In genomic region chr16:10418204-10418603, GRCh38 we compare ENCODE assay signal across 7 cellular contexts. TPM values are rescaled to one million over a fixed set of nuclear protein-coding genes. Genes with fewer than 3 reads are reported as not detected.
DNase-seq lines count a peak whose midpoint lies in the region; ATAC-seq, FAIRE-seq and TF ChIP-seq lines count a peak whose summit lies in the region.
"Not testable (repeated sequence)": the region's sequence is repeated elsewhere in the genome, so short reads cannot be mapped to it uniquely, and the experiment has no call there.
"Had no signal": no experiment of that assay in that cellular context is flagged by ENCODE, and none has a peak within 500 bp of the region (broad histone marks: within the 10 kb centered on the region; RNA-seq: fewer than 3 reads in every experiment).

No MANE protein-coding gene starts in this region.

- not testable (repeated sequence) for H3K27ac ChIP-seq in BLaER1; GM12878 (ENCODE audit: control insufficient read depth, insufficient read depth); coronary artery; HepG2 (ENCODE audit: extremely low read length, insufficient read depth, low read length)

- H3K4me1 ChIP-seq in BLaER1; GM12878 (ENCODE audit: control insufficient read depth, insufficient read depth, low read length); HepG2 (ENCODE audit: insufficient read depth, low read length): not testable (repeated sequence)

- not testable (repeated sequence) for H4K20me1 ChIP-seq in BLaER1; GM12878 (ENCODE audit: control insufficient read depth, insufficient read depth); HepG2 (ENCODE audit: insufficient read depth, low read length)

- H3K9me3 ChIP-seq in BLaER1, result peaks cover 79% of the 10 kb centered on the region
- peaks cover 17% of the 10 kb centered on the region for H3K9me3 ChIP-seq in GM12878 (replicated peaks; ENCODE audit: control insufficient read depth, insufficient read depth, low read length)
- peaks cover 39% of the 10 kb centered on the region for H3K9me3 ChIP-seq in HepG2 (ENCODE audit: low read length)

- TF ChIP-seq CTCF in NB4 (IDR thresholded peaks at IDR 0.05; ENCODE audit: low read depth, low read length); GM12878 (IDR thresholded peaks at IDR 0.05 in 2 of 3, conservative IDR thresholded peaks at IDR 0.05 in 1 of 3; ENCODE audit: control insufficient read depth in 2 of 3, extremely low read depth in 1 of 3, insufficient read depth in 1 of 3, low read depth in 3 of 3, low read length in 3 of 3); coronary artery (IDR thresholded peaks at IDR 0.05); HepG2 (CRISPR knock-in tag; IDR thresholded peaks at IDR 0.05): not testable (repeated sequence)

- POLR2A ChIA-PET in GM12878 (lab: Charles Lee), result interaction anchor here (0.6 kb wide), 1 partner anchor 96 kb away, joined by 3 read pairs; no protein-coding TSS in a partner anchor
- POLR2A ChIA-PET in HepG2 (lab: Yijun Ruan, JAX), result not testable (repeated sequence)

- intact Hi-C loops in GM12878 (cut with micrococcal nuclease; ENCODE audit: unreplicated experiment); HepG2 (cut with micrococcal nuclease; ENCODE audit: unreplicated experiment): not testable (repeated sequence)

- H3K4me3 ChIP-seq in BLaER1, result peak overlapping the region; percentile 49
- H3K4me3 ChIP-seq in NB4 (ENCODE audit: low read depth, low read length); GM12878; HepG2 (replicated peaks in 1 of 3; ENCODE audit: insufficient read depth in 1 of 3, low read depth in 2 of 3, low read length in 3 of 3): not testable (repeated sequence)
- H3K4me3 ChIP-seq in coronary artery, result peak overlapping the region; percentile 3

- H3K79me2 ChIP-seq in GM12878 (ENCODE audit: control insufficient read depth, insufficient read depth, low read length), result not testable (repeated sequence)
- H3K79me2 ChIP-seq in HepG2 (ENCODE audit: insufficient read depth, low read length), result peaks cover 35% of the 10 kb centered on the region

- TF ChIP-seq EP300 in GM12878 (IDR thresholded peaks at IDR 0.05; ENCODE audit: borderline replicate concordance in 1 of 2, control insufficient read depth in 1 of 2, low read depth in 2 of 2, low read length in 2 of 2); HepG2 (IDR thresholded peaks at IDR 0.05; ENCODE audit: low read depth in 2 of 2, low read length in 2 of 2); HepG2 (CRISPR knock-in tag; IDR thresholded peaks at IDR 0.05; ENCODE audit: borderline replicate concordance): not testable (repeated sequence)

- not testable (repeated sequence) for FAIRE-seq in GM12878 (lab: Jason Lieb, UNC); HepG2 (lab: Jason Lieb, UNC)

- not testable (repeated sequence) for TF ChIP-seq POLR2A in NB4 (IDR thresholded peaks at IDR 0.05; ENCODE audit: extremely low read depth, insufficient read length); GM12878 (IDR thresholded peaks at IDR 0.05; ENCODE audit: low read depth, low read length); HepG2 (IDR thresholded peaks at IDR 0.05; ENCODE audit: insufficient read depth in 1 of 2, low read depth in 2 of 2, low read length in 2 of 2)

- RAD21 ChIA-PET in GM12878 (lab: Charles Lee; ENCODE audit: unreplicated experiment), result not testable (repeated sequence)

- H3K27me3 ChIP-seq in BLaER1; GM12878 (replicated peaks in 1 of 2; ENCODE audit: control insufficient read depth in 2 of 2, insufficient read depth in 2 of 2, low read length in 1 of 2); HepG2 (ENCODE audit: control insufficient read depth in 1 of 2, insufficient read depth in 2 of 2, low read length in 2 of 2): not testable (repeated sequence)

- in situ Hi-C loops in Caki2 (cut with HindIII; ENCODE audit: low pct_unique_long_range_greater_than_20kb, low sequenced_read_pairs); GM12878 (cut with MboI); HepG2 (cut with HindIII; ENCODE audit: extremely low pct_ligation_motif_present, low pct_unique_long_range_greater_than_20kb): not testable (repeated sequence)

- not testable (repeated sequence) for H3K9ac ChIP-seq in BLaER1; GM12878 (ENCODE audit: control insufficient read depth, insufficient read depth, low read length); HepG2 (ENCODE audit: insufficient read depth, low read depth, low read length)

- CTCF ChIA-PET in GM12878 (lab: Yijun Ruan, JAX); HepG2 (lab: Yijun Ruan, JAX; ENCODE audit: low intra/inter-chr PET ratio, low total read pairs): not testable (repeated sequence)

- H2AFZ ChIP-seq in GM12878 (ENCODE audit: control insufficient read depth, low read depth, low read length); HepG2 (ENCODE audit: low read length): not testable (repeated sequence)

- not testable (repeated sequence) for H3K4me2 ChIP-seq in BLaER1; GM12878 (ENCODE audit: control insufficient read depth, insufficient read depth); HepG2 (ENCODE audit: low read depth, low read length)

- not testable (repeated sequence) for BruUV-seq in GM12878 (replicated peaks; lab: Mats Ljungman, UMichigan); HepG2 (replicated peaks; lab: Mats Ljungman, UMichigan)

- SMC1A ChIA-PET in GM12878 (lab: Charles Lee; ENCODE audit: uncharacterized antibody, unreplicated experiment), result not testable (repeated sequence)

- DNase-seq in Caki2 (ENCODE audit: low read depth) (peak; percentile 7), NB4 (ENCODE audit: low read depth) (peak; percentile 3)
- DNase-seq in GM12878 (ENCODE audit: low read depth, low spot score); coronary artery (ENCODE audit: low spot score); HepG2 (ENCODE audit: low spot score): not testable (repeated sequence)

- 100% methylated on average over 6 of the region's 6 CpGs for WGBS in GM12878 (ENCODE audit: insufficient coverage, insufficient replicate concordance, low lambda C conversion rate, missing lambda C conversion rate)
- WGBS in HepG2 (ENCODE audit: low lambda C conversion rate), result 97% methylated on average over 6 of the region's 6 CpGs

- peaks cover 95% of the 10 kb centered on the region for H3K36me3 ChIP-seq in BLaER1
- H3K36me3 ChIP-seq in GM12878 (ENCODE audit: control insufficient read depth in 2 of 2, insufficient read depth in 2 of 2, low read length in 1 of 2), result not testable (repeated sequence)
- H3K36me3 ChIP-seq in HepG2 (replicated peaks in 1 of 2; ENCODE audit: control insufficient read depth in 1 of 2, insufficient read depth in 2 of 2, low read length in 2 of 2), result peaks cover 9 to 52% of the 10 kb centered on the region in 2 experiments; a peak in 4 of 5 replicates

- TF ChIP-seq RAD21 in GM12878 (IDR thresholded peaks at IDR 0.05; ENCODE audit: insufficient read depth, low read depth, low read length); HepG2 (CRISPR knock-in tag; IDR thresholded peaks at IDR 0.05): not testable (repeated sequence)

- ATAC-seq in GM12878, HepG2: not testable (repeated sequence)

RNA-seq across cellular contexts. Expression of gene ATF7IP2, which starts 32.3 kb away (rescaled TPM):
- total RNA-seq in Caki2 (2014; rRNA removed; shearing (Covaris generic); ENCODE audit: low replicate concordance), result 9.3 and 12.9 TPM in 2 replicates
- total RNA-seq in GM12878 (2013; cell fraction: nucleolus; rRNA removed), result 162 and 180 TPM in 2 replicates
- 31.6 and 41.5 TPM in 2 replicates for total RNA-seq in GM12878 (2014; rRNA removed)
- total RNA-seq in GM12878 (2014; rRNA removed; fragmentation: Illumina TruSeq; extraction: Trizol), result 31.4 and 32.7 TPM in 2 replicates
- 24.4 and 24.6 TPM in 2 replicates for total RNA-seq in GM12878 (2021)
- polyA plus RNA-seq in GM12878 (2011; ENCODE audit: low read depth), result 94.0 TPM
- 82.1 and 120 TPM in 2 replicates for polyA plus RNA-seq in GM12878 (2011; rRNA removed)
- 34.1 and 41.8 TPM in 2 replicates for polyA plus RNA-seq in GM12878 (2011; cell fraction: cytosol; rRNA removed)
- 80.6 and 81.9 TPM in 2 replicates for polyA plus RNA-seq in GM12878 (2011; cell fraction: nucleus; rRNA removed)
- polyA plus RNA-seq in GM12878 (2012), result 22.8 and 56.1 TPM in 2 replicates
- polyA plus RNA-seq in GM12878 (2014; fragmentation: Illumina TruSeq; extraction: Trizol), result 35.5 and 44.2 TPM in 2 replicates
- polyA plus RNA-seq in GM12878 (2014; fragmentation: Nextera tagmentation; extraction: Ambion mirVana), result 10 to 100 TPM; 67.9 to 75.2 TPM
- 36.3 and 46.7 TPM in 2 replicates for polyA plus RNA-seq in GM12878 (2014; rRNA removed)
- 10 to 100 TPM; 57.1 to 58.3 TPM for polyA plus RNA-seq in GM12878 (2016; fragmentation: Nextera tagmentation; extraction: Ambion mirVana)
- polyA minus RNA-seq in GM12878 (2011; rRNA and poly(A)+ RNA removed), result 66.5 and 116 TPM in 2 replicates
- 7.8 and 8.3 TPM in 2 replicates for polyA minus RNA-seq in GM12878 (2011; cell fraction: cytosol; rRNA and poly(A)+ RNA removed)
- 38.7 and 69.5 TPM in 2 replicates for polyA minus RNA-seq in GM12878 (2011; cell fraction: nucleus; rRNA and poly(A)+ RNA removed)
- 98.1 and 117 TPM in 2 replicates for total RNA-seq in HepG2 (2016; rRNA removed; fragmentation: Illumina TruSeq; extraction: Trizol)
- total RNA-seq in HepG2 (2016; cell fraction: cytosol; rRNA removed; fragmentation: Illumina TruSeq; extraction: Trizol; ENCODE audit: low read depth), result 101 and 109 TPM in 2 replicates
- total RNA-seq in HepG2 (2016; cell fraction: insoluble cytoplasmic fraction; rRNA removed; fragmentation: Illumina TruSeq; extraction: Trizol), result 106 and 115 TPM in 2 replicates
- total RNA-seq in HepG2 (2016; cell fraction: membrane; rRNA removed; fragmentation: Illumina TruSeq; extraction: Trizol), result 107 and 129 TPM in 2 replicates
- total RNA-seq in HepG2 (2016; cell fraction: nucleus; rRNA removed; fragmentation: Illumina TruSeq; extraction: Trizol), result 161 and 171 TPM in 2 replicates
- polyA plus RNA-seq in HepG2 (2011; rRNA removed), result 128 and 217 TPM in 2 replicates
- 62.4 and 72.6 TPM in 2 replicates for polyA plus RNA-seq in HepG2 (2011; cell fraction: cytosol; rRNA removed)
- polyA plus RNA-seq in HepG2 (2011; cell fraction: nucleus; rRNA removed), result 208 and 219 TPM in 2 replicates
- 35.1 and 53.6 TPM in 2 replicates for polyA plus RNA-seq in HepG2 (2012)
- polyA plus RNA-seq in HepG2 (2016; cell fraction: cytosol; fragmentation: Illumina TruSeq; extraction: Trizol; ENCODE audit: low read depth), result 30.6 and 34.0 TPM in 2 replicates
- polyA plus RNA-seq in HepG2 (2016; cell fraction: insoluble cytoplasmic fraction; fragmentation: Illumina TruSeq; extraction: Trizol; ENCODE audit: low read depth), result 100 and 111 TPM in 2 replicates
- polyA plus RNA-seq in HepG2 (2016; cell fraction: membrane; fragmentation: Illumina TruSeq; extraction: Trizol; ENCODE audit: low read depth), result 46.8 and 54.0 TPM in 2 replicates
- 251 and 257 TPM in 2 replicates for polyA plus RNA-seq in HepG2 (2016; cell fraction: nucleus; fragmentation: Illumina TruSeq; extraction: Trizol; ENCODE audit: insufficient read depth, low read depth)
- polyA minus RNA-seq in HepG2 (2011; rRNA and poly(A)+ RNA removed; ENCODE audit: low replicate concordance), result 0.33 and 64.9 TPM in 2 replicates
- 15.6 and 16.1 TPM in 2 replicates for polyA minus RNA-seq in HepG2 (2011; cell fraction: cytosol; rRNA and poly(A)+ RNA removed)
- 264 and 280 TPM in 2 replicates for polyA minus RNA-seq in HepG2 (2011; cell fraction: nucleus; rRNA and poly(A)+ RNA removed)
- total RNA-seq: A172 had no signal
